In the genomic region with DNA sequence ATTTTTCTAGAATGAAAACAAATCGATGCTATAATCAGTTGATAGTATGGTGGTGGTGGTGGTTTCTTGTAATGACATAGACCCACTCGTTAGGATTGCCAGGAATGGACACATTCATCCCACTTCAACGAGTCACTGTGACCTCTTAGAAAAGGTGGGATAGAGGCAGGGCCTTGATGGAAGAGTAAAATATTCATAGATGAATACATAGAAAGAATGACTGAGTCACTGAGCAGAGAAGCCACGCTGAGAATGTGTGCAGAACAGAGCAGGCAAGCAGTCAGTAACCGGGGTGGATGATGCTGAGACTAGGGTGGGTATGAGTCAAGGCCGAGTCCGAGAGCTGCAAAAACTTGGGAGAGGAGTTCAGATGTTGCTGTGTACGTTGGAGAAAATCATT, we compare ENCODE assay signal across 19 cellular contexts.
DNase-seq lines count a peak whose midpoint lies in the region; ATAC-seq, FAIRE-seq and TF ChIP-seq lines count a peak whose summit lies in the region.
"Had no signal": no experiment of that assay in that cellular context is flagged by ENCODE, and none has a peak within 500 bp of the region (broad histone marks: within the 10 kb centered on the region; RNA-seq: fewer than 3 reads in every experiment).

No MANE protein-coding gene starts in this region.

- 54% methylated on average over 8 of the region's 8 CpGs for WGBS in HepG2 (ENCODE audit: low lambda C conversion rate)

- BruUV-seq in HepG2 (replicated peaks; lab: Mats Ljungman, UMichigan) = no TSS peak

- H3K4me3 Mint-ChIP-seq in activated CD8-positive, alpha-beta T cell treated with anti-CD3 and anti-CD28 coated beads for 36 hours = no peak overlapping the region
- no peak overlapping the region for H3K4me3 Mint-ChIP-seq in activated CD8-positive, alpha-beta T cell treated with anti-CD3 and anti-CD28 coated beads, Interleukin-2, amount 10 ng/mL, durations not matched to agents 7 days and 5 days
- H3K4me3 Mint-ChIP-seq in central memory CD8-positive, alpha-beta T cell = no peak overlapping the region
- H3K4me3 Mint-ChIP-seq: activated naive CD8-positive, alpha-beta T cell treated with anti-CD3 and anti-CD28 coated beads, Interleukin-2, amount 10 ng/mL, durations not matched to agents 7 days and 5 days; dendritic cell treated with granulocyte-macrophage colony-stimulating factor and Interleukin-4, amounts not matched to agents 40 ng/mL and 50 ng/mL, for 4 days; stimulated activated naive B cell treated with anti-CD40 and anti-IgM and Interleukin-4, amounts not matched to agents 10 μg/mL and 1 μg/mL and 100 μg/mL, for 72 hours had no signal

- peaks cover 12% of the 10 kb centered on the region for H3K9me3 Mint-ChIP-seq in activated CD8-positive, alpha-beta T cell treated with anti-CD3 and anti-CD28 coated beads for 36 hours
- H3K9me3 Mint-ChIP-seq in activated CD8-positive, alpha-beta T cell treated with anti-CD3 and anti-CD28 coated beads, Interleukin-2, amount 10 ng/mL, durations not matched to agents 7 days and 5 days (ENCODE audit: insufficient read depth) = peaks cover 11% of the 10 kb centered on the region
- H3K9me3 Mint-ChIP-seq in central memory CD8-positive, alpha-beta T cell = no peaks in the 10 kb centered on the region

- in situ Hi-C loops in HepG2 (cut with HindIII; ENCODE audit: extremely low pct_ligation_motif_present, low pct_unique_long_range_greater_than_20kb) = no loop called here

- H3K4me1 Mint-ChIP-seq in activated CD8-positive, alpha-beta T cell treated with anti-CD3 and anti-CD28 coated beads for 36 hours (ENCODE audit: low read depth) = peaks cover 60% of the 10 kb centered on the region
- peaks cover 34% of the 10 kb centered on the region for H3K4me1 Mint-ChIP-seq in activated CD8-positive, alpha-beta T cell treated with anti-CD3 and anti-CD28 coated beads, Interleukin-2, amount 10 ng/mL, durations not matched to agents 7 days and 5 days (ENCODE audit: low read depth)
- H3K4me1 Mint-ChIP-seq in central memory CD8-positive, alpha-beta T cell = peaks cover 73% of the 10 kb centered on the region

- no peak for TF ChIP-seq RAD21 in HepG2 (CRISPR knock-in tag; IDR thresholded peaks at IDR 0.05)

- FAIRE-seq in HepG2 (lab: Jason Lieb, UNC) = no peak
- FAIRE-seq: A204.1 had no signal

- CTCF ChIA-PET in activated CD8-positive, alpha-beta T cell treated with anti-CD3 and anti-CD28 coated beads for 36 hours (lab: Charles Lee) = no interaction called here
- CTCF ChIA-PET in activated CD8-positive, alpha-beta T cell treated with anti-CD3 and anti-CD28 coated beads, Interleukin-2, amount 10 ng/mL, durations not matched to agents 7 days and 5 days (lab: Charles Lee) = no interaction called here
- CTCF ChIA-PET in HepG2 (lab: Yijun Ruan, JAX; ENCODE audit: low intra/inter-chr PET ratio, low total read pairs) = no interaction called here

- no peak overlapping the region for H3K9ac ChIP-seq in HepG2 (ENCODE audit: insufficient read depth, low read depth, low read length)

- H3K36me3 ChIP-seq in HepG2 (replicated peaks in 1 of 2; ENCODE audit: control insufficient read depth in 1 of 2, insufficient read depth in 2 of 2, low read length in 2 of 2) = no peaks in the 10 kb centered on the region
- H3K36me3 ChIP-seq: neutrophil, SJSA1, uterus had no signal

- no peaks in the 10 kb centered on the region; the same call in 1 of the 2 replicates for H3K9me3 ChIP-seq in HepG2 (ENCODE audit: low read length)
- H3K9me3 ChIP-seq: neutrophil, SJSA1, uterus had no signal

- H4K20me1 ChIP-seq in HepG2 (ENCODE audit: insufficient read depth, low read length) = no peaks in the 10 kb centered on the region

- TF ChIP-seq CTCF in activated CD8-positive, alpha-beta T cell treated with anti-CD3 and anti-CD28 coated beads for 36 hours (IDR thresholded peaks at IDR 0.05) = no peak
- no peak for TF ChIP-seq CTCF in HepG2 (CRISPR knock-in tag; IDR thresholded peaks at IDR 0.05)

- intact Hi-C loops in activated CD8-positive, alpha-beta T cell treated with anti-CD3 and anti-CD28 coated beads for 36 hours (cut with micrococcal nuclease) = no loop called here
- intact Hi-C loops in HepG2 (cut with micrococcal nuclease; ENCODE audit: unreplicated experiment) = no loop called here

- H3K27me3 ChIP-seq in HepG2 (ENCODE audit: control insufficient read depth in 1 of 2, insufficient read depth in 2 of 2, low read length in 2 of 2) = no peaks in the 10 kb centered on the region
- H3K27me3 ChIP-seq: neutrophil, SJSA1, uterus had no signal

- POLR2A ChIA-PET in activated CD8-positive, alpha-beta T cell treated with anti-CD3 and anti-CD28 coated beads for 36 hours (lab: Charles Lee) = no interaction called here
- POLR2A ChIA-PET in activated CD8-positive, alpha-beta T cell treated with anti-CD3 and anti-CD28 coated beads, Interleukin-2, amount 10 ng/mL, durations not matched to agents 7 days and 5 days (lab: Charles Lee) = no interaction called here
- POLR2A ChIA-PET in HepG2 (lab: Yijun Ruan, JAX) = interaction anchor here (0.6 kb wide), 1 partner anchor 19 kb away, joined by 3 read pairs; no protein-coding TSS in a partner anchor

- TF ChIP-seq POLR2A in HepG2 (IDR thresholded peaks at IDR 0.05; ENCODE audit: insufficient read depth in 1 of 2, low read depth in 2 of 2, low read length in 2 of 2) = no peak

- no peaks in the 10 kb centered on the region; the same call in 1 of the 2 replicates for H3K4me1 ChIP-seq in HepG2 (ENCODE audit: insufficient read depth, low read length)
- H3K4me1 ChIP-seq: SJSA1, uterus had no signal

- ATAC-seq in activated CD8-positive, alpha-beta T cell treated with anti-CD3 and anti-CD28 coated beads for 36 hours = peak; percentile 35
- no peak for ATAC-seq in activated CD8-positive, alpha-beta T cell treated with anti-CD3 and anti-CD28 coated beads, Interleukin-2, amount 10 ng/mL, durations not matched to agents 7 days and 5 days
- ATAC-seq in central memory CD8-positive, alpha-beta T cell (replicated peaks; ENCODE audit: extremely low read depth, poor library complexity, severe bottlenecking) = no peak
- ATAC-seq in HepG2 = no peak
- no peak for ATAC-seq in GM21367 (IDR thresholded peaks at IDR 0.05; ENCODE audit: unreplicated experiment)
- ATAC-seq: stimulated activated naive B cell treated with anti-CD40 and anti-IgM and Interleukin-4, amounts not matched to agents 10 μg/mL and 1 μg/mL and 100 μg/mL, for 72 hours had no signal

- no peak for TF ChIP-seq EP300 in HepG2 (IDR thresholded peaks at IDR 0.05; ENCODE audit: low read depth in 2 of 2, low read length in 2 of 2)
- TF ChIP-seq EP300 in HepG2 (CRISPR knock-in tag; IDR thresholded peaks at IDR 0.05; ENCODE audit: borderline replicate concordance) = no peak

- no peaks in the 10 kb centered on the region for H3K79me2 ChIP-seq in HepG2 (ENCODE audit: insufficient read depth, low read length)

- peaks cover 17% of the 10 kb centered on the region for H3K36me3 Mint-ChIP-seq in activated CD8-positive, alpha-beta T cell treated with anti-CD3 and anti-CD28 coated beads for 36 hours (ENCODE audit: low read depth)
- peaks cover 15% of the 10 kb centered on the region for H3K36me3 Mint-ChIP-seq in activated CD8-positive, alpha-beta T cell treated with anti-CD3 and anti-CD28 coated beads, Interleukin-2, amount 10 ng/mL, durations not matched to agents 7 days and 5 days (ENCODE audit: low read depth)
- peaks cover 8% of the 10 kb centered on the region for H3K36me3 Mint-ChIP-seq in central memory CD8-positive, alpha-beta T cell (ENCODE audit: insufficient read depth)

- H3K27ac Mint-ChIP-seq in activated CD8-positive, alpha-beta T cell treated with anti-CD3 and anti-CD28 coated beads for 36 hours = no peak overlapping the region
- H3K27ac Mint-ChIP-seq in activated CD8-positive, alpha-beta T cell treated with anti-CD3 and anti-CD28 coated beads, Interleukin-2, amount 10 ng/mL, durations not matched to agents 7 days and 5 days = no peak overlapping the region
- peak overlapping the region; percentile 0 for H3K27ac Mint-ChIP-seq in central memory CD8-positive, alpha-beta T cell (ENCODE audit: low read depth)
- H3K27ac Mint-ChIP-seq: activated naive CD8-positive, alpha-beta T cell treated with anti-CD3 and anti-CD28 coated beads, Interleukin-2, amount 10 ng/mL, durations not matched to agents 7 days and 5 days; dendritic cell treated with granulocyte-macrophage colony-stimulating factor and Interleukin-4, amounts not matched to agents 40 ng/mL and 50 ng/mL, for 4 days; stimulated activated naive B cell treated with anti-CD40 and anti-IgM and Interleukin-4, amounts not matched to agents 10 μg/mL and 1 μg/mL and 100 μg/mL, for 72 hours had no signal

- H3K4me2 ChIP-seq in HepG2 (ENCODE audit: low read depth, low read length) = no peak overlapping the region

- DNase-seq in activated CD8-positive, alpha-beta T cell treated with anti-CD3 and anti-CD28 coated beads for 36 hours = no peak
- DNase-seq in activated CD8-positive, alpha-beta T cell treated with anti-CD3 and anti-CD28 coated beads, Interleukin-2, amount 10 ng/mL, durations not matched to agents 7 days and 5 days = no peak
- peak; percentile 50 for DNase-seq in HT1080 (ENCODE audit: low read depth)
- DNase-seq in central memory CD8-positive, alpha-beta T cell (ENCODE audit: low spot score in 2 of 2) = no peak
- peak; percentile 63 for DNase-seq in non-pigmented ciliary epithelial cell (ENCODE audit: low read depth)
- no peak for DNase-seq in HepG2 (ENCODE audit: low spot score)
- DNase-seq in NCI-H1930 (lab: John Stamatoyannopoulos, UW) = no peak
- DNase-seq: activated CD8-positive, alpha-beta memory T cell treated with anti-CD3 and anti-CD28 coated beads for 24 hours; activated naive CD8-positive, alpha-beta T cell treated with anti-CD3 and anti-CD28 coated beads, Interleukin-2, amount 10 ng/mL, durations not matched to agents 7 days and 5 days; COR-L47; GOT3; NCI-H1105 treated with DMSO at 0.1 percent for 48 hours; stimulated activated naive B cell treated with anti-CD40 and anti-IgM and Interleukin-4, amounts not matched to agents 10 μg/mL and 1 μg/mL and 100 μg/mL, for 72 hours; uterus had no signal

- no peaks in the 10 kb centered on the region for H3K27me3 Mint-ChIP-seq in activated CD8-positive, alpha-beta T cell treated with anti-CD3 and anti-CD28 coated beads for 36 hours
- H3K27me3 Mint-ChIP-seq in activated CD8-positive, alpha-beta T cell treated with anti-CD3 and anti-CD28 coated beads, Interleukin-2, amount 10 ng/mL, durations not matched to agents 7 days and 5 days (ENCODE audit: low read depth) = no peaks in the 10 kb centered on the region
- H3K27me3 Mint-ChIP-seq in central memory CD8-positive, alpha-beta T cell = no peaks in the 10 kb centered on the region
- H3K27me3 Mint-ChIP-seq: activated naive CD8-positive, alpha-beta T cell treated with anti-CD3 and anti-CD28 coated beads, Interleukin-2, amount 10 ng/mL, durations not matched to agents 7 days and 5 days; dendritic cell treated with granulocyte-macrophage colony-stimulating factor and Interleukin-4, amounts not matched to agents 40 ng/mL and 50 ng/mL, for 4 days; stimulated activated naive B cell treated with anti-CD40 and anti-IgM and Interleukin-4, amounts not matched to agents 10 μg/mL and 1 μg/mL and 100 μg/mL, for 72 hours had no signal

- H3K4me3 ChIP-seq in HepG2 (replicated peaks in 1 of 3; ENCODE audit: insufficient read depth in 1 of 3, low read depth in 2 of 3, low read length in 3 of 3) = no peak overlapping the region
- H3K4me3 ChIP-seq: SJSA1, uterus had no signal

- no peak overlapping the region for H3K27ac ChIP-seq in HepG2 (ENCODE audit: extremely low read length, insufficient read depth, low read length)
- H3K27ac ChIP-seq: neutrophil, SJSA1, uterus had no signal

- H2AFZ ChIP-seq in HepG2 (ENCODE audit: low read length) = no peak overlapping the region

Comparison
In these comparisons a context has a peak if more than half of its experiments do, and no peak if none do; other contexts are left out.
1. DNase-seq: peak in HT1080 (single experiment) and non-pigmented ciliary epithelial cell (single experiment); none in activated CD8-positive, alpha-beta T cell treated with anti-CD3 and anti-CD28 coated beads for 36 hours (single experiment), activated CD8-positive, alpha-beta T cell treated with anti-CD3 and anti-CD28 coated beads, Interleukin-2, amount 10 ng/mL, durations not matched to agents 7 days and 5 days (single experiment), central memory CD8-positive, alpha-beta T cell (0 of 2), HepG2 (single experiment) and NCI-H1930 (0 of 2).